9 cellular contexts compared by ENCODE assay signal in the genomic region with DNA sequence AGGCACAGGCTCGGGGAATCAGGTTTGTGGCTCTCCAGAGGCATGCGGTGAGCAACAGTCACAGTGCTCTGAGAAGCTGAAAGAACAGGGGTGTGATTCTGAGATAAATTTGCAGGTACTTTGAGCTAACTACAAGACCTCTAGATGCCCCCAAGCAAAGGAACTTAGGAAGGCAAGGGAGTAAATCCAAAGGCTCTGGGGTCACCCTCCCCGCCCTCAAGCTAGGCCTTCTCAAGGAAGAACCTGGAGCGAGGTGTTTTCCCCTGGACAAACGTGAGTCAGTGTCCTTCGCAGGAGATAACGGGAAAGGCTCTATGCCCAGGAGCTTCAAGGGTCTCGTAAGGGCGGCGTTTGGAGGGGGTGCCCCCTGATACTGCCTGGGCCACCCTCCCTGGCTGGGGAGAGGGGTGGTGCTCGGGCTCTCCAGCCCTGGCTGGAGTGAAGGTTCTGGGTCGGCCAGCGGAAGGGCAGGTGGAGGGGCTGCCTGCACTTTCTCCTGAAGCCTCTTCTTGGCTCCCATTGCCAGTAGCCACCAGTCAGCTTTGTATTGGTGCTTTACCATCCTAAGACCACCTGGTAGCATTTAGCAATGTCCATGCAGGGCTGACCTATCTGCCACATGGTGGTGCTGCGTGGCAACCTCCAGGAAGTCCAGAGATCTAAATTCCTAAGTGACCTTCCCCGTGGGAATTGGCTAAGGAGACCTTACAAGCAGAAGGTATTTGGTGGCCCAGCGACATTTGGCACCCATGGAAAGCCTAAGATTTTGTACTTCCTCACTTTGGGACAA. TPM values are rescaled to one million over a fixed set of nuclear protein-coding genes. Genes with fewer than 3 reads are reported as not detected.
DNase-seq lines count a peak whose midpoint lies in the region; ATAC-seq, FAIRE-seq and TF ChIP-seq lines count a peak whose summit lies in the region.
"Had no signal": no experiment of that assay in that cellular context is flagged by ENCODE, and none has a peak within 500 bp of the region (broad histone marks: within the 10 kb centered on the region; RNA-seq: fewer than 3 reads in every experiment).

No MANE protein-coding gene starts in this region.

- H3K9me3 ChIP-seq in DND-41 (ENCODE audit: insufficient read depth, low read length, severe bottlenecking) (no peaks in the 10 kb centered on the region), Loucy (ENCODE audit: insufficient read depth, low read depth, low read length) (no peaks in the 10 kb centered on the region)
- H3K9me3 ChIP-seq: stomach had no signal

- H3K27ac ChIP-seq in DND-41 (ENCODE audit: low read length): no peak overlapping the region
- H3K27ac ChIP-seq: stomach had no signal

- no peaks in the 10 kb centered on the region for H3K36me3 Mint-ChIP-seq in activated CD4-positive, alpha-beta T cell treated with anti-CD3 and anti-CD28 coated beads, Interleukin-2, amount 10 ng/mL, durations not matched to agents 24 days and 14 days (ENCODE audit: low read depth)

- H3K4me1 ChIP-seq in DND-41 (ENCODE audit: insufficient read depth, low read length): no peaks in the 10 kb centered on the region
- no peaks in the 10 kb centered on the region for H3K4me1 ChIP-seq in Loucy (ENCODE audit: insufficient read depth, low read length, poor library complexity, severe bottlenecking)

- no peak for ATAC-seq in DND-41 (ENCODE audit: insufficient read depth, low read depth)

- intact Hi-C loops in activated CD4-positive, alpha-beta T cell treated with anti-CD3 and anti-CD28 coated beads, Interleukin-2, amount 10 ng/mL, durations not matched to agents 24 days and 14 days (cut with micrococcal nuclease): no loop called here

- FAIRE-seq in bronchial epithelial cell (lab: Jason Lieb, UNC) (no peak), frontal cortex (lab: Jason Lieb, UNC) (no peak)

- H3K79me2 ChIP-seq in DND-41 (ENCODE audit: insufficient read depth, low read length): no peaks in the 10 kb centered on the region
- no peaks in the 10 kb centered on the region for H3K79me2 ChIP-seq in Loucy (ENCODE audit: insufficient read depth, low read length)

- no peaks in the 10 kb centered on the region for H3K4me1 Mint-ChIP-seq in activated CD4-positive, alpha-beta T cell treated with anti-CD3 and anti-CD28 coated beads, Interleukin-2, amount 10 ng/mL, durations not matched to agents 24 days and 14 days

- H3F3A ChIP-seq in Loucy (ENCODE audit: low read depth): no peaks in the 10 kb centered on the region

- TF ChIP-seq CTCF in DND-41 (IDR thresholded peaks at IDR 0.05; ENCODE audit: borderline replicate concordance, extremely low read depth, low read length, poor library complexity, severe bottlenecking) (peak; percentile 9), Loucy (conservative IDR thresholded peaks at IDR 0.05; ENCODE audit: low read length) (peak; percentile 53), bronchial epithelial cell (IDR thresholded peaks at IDR 0.05; ENCODE audit: insufficient read depth, low read length, severe bottlenecking) (peak; percentile 38)

- H3K36me3 ChIP-seq in DND-41 (ENCODE audit: insufficient read depth, low read length) (peaks cover 13% of the 10 kb centered on the region; the same call in 1 of the 2 replicates), Loucy (ENCODE audit: insufficient read depth, low read length) (no peaks in the 10 kb centered on the region), bronchial epithelial cell (ENCODE audit: control insufficient read depth, insufficient read depth, low read length) (peaks cover 1% of the 10 kb centered on the region)

- no peak overlapping the region for H2AFZ ChIP-seq in DND-41 (ENCODE audit: low read depth, low read length)
- no peak overlapping the region for H2AFZ ChIP-seq in Loucy (ENCODE audit: low read length)

- no peaks in the 10 kb centered on the region for H4K20me1 ChIP-seq in DND-41 (ENCODE audit: insufficient read depth, low read length)
- no peaks in the 10 kb centered on the region for H4K20me1 ChIP-seq in Loucy (ENCODE audit: insufficient read depth, low read length, poor library complexity, severe bottlenecking)

- no peak overlapping the region for H3K4me3 Mint-ChIP-seq in activated CD4-positive, alpha-beta T cell treated with anti-CD3 and anti-CD28 coated beads, Interleukin-2, amount 10 ng/mL, durations not matched to agents 24 days and 14 days

- DNase-seq in DND-41 (no peak), bronchial epithelial cell (ENCODE audit: low read depth) (peak; percentile 17), lung microvascular endothelial cell (ENCODE audit: low read depth in 2 of 2) (peak; percentile 27 to 38), C1 segment of cervical spinal cord (lab: John Stamatoyannopoulos, UW) (no peak), frontal cortex (ENCODE audit: low spot score in 2 of 2) (no peak), A172 (ENCODE audit: low spot score) (no peak)
- DNase-seq in activated CD4-positive, alpha-beta T cell treated with anti-CD3 and anti-CD28 coated beads, Interleukin-2, amount 10 ng/mL, durations not matched to agents 24 days and 14 days: no peak
- DNase-seq: stomach had no signal

- no peak overlapping the region for H3K27ac Mint-ChIP-seq in activated CD4-positive, alpha-beta T cell treated with anti-CD3 and anti-CD28 coated beads, Interleukin-2, amount 10 ng/mL, durations not matched to agents 24 days and 14 days

- H3K27me3 Mint-ChIP-seq in activated CD4-positive, alpha-beta T cell treated with anti-CD3 and anti-CD28 coated beads, Interleukin-2, amount 10 ng/mL, durations not matched to agents 24 days and 14 days: peaks cover 2% of the 10 kb centered on the region

- H3K4me2 ChIP-seq in DND-41 (ENCODE audit: insufficient read depth, low read length) (no peak overlapping the region), Loucy (ENCODE audit: low read depth, low read length, poor library complexity, severe bottlenecking) (no peak overlapping the region)

- no peaks in the 10 kb centered on the region for H3K9me2 ChIP-seq in Loucy (replicated peaks; ENCODE audit: low read depth, low read length)

- H3K4me3 ChIP-seq in DND-41 (ENCODE audit: low read depth in 1 of 2, low read length in 2 of 2): no peak overlapping the region
- H3K4me3 ChIP-seq in Loucy (ENCODE audit: low read length, poor library complexity, severe bottlenecking): no peak overlapping the region
- no peak overlapping the region for H3K4me3 ChIP-seq in bronchial epithelial cell (ENCODE audit: low read depth, low read length)
- H3K4me3 ChIP-seq: stomach had no signal

- no peak overlapping the region for H3K9ac ChIP-seq in DND-41 (ENCODE audit: low read depth, low read length)
- H3K9ac ChIP-seq in Loucy (ENCODE audit: low read depth, low read length, poor library complexity, severe bottlenecking): no peak overlapping the region

- no peaks in the 10 kb centered on the region for H3K9me3 Mint-ChIP-seq in activated CD4-positive, alpha-beta T cell treated with anti-CD3 and anti-CD28 coated beads, Interleukin-2, amount 10 ng/mL, durations not matched to agents 24 days and 14 days

- no peaks in the 10 kb centered on the region for H3K27me3 ChIP-seq in DND-41 (ENCODE audit: insufficient read depth, low read length, poor library complexity)
- no peaks in the 10 kb centered on the region for H3K27me3 ChIP-seq in Loucy (ENCODE audit: insufficient read depth, low read length, poor library complexity, severe bottlenecking)
- H3K27me3 ChIP-seq in bronchial epithelial cell (ENCODE audit: control insufficient read depth, insufficient read depth, low read length): no peaks in the 10 kb centered on the region
- H3K27me3 ChIP-seq: stomach had no signal

RNA-seq across cellular contexts. Expression of a gene that starts 44.0 kb away (rescaled TPM):
- 7.4 and 8.2 TPM in 2 replicates for total RNA-seq in bronchial epithelial cell
- total RNA-seq in lung microvascular endothelial cell: 9.5 and 11.6 TPM in 2 replicates
- total RNA-seq in frontal cortex: 76.2 TPM
- 26.0 and 26.1 TPM in 2 replicates for total RNA-seq in A172 (2014; rRNA removed; shearing (Covaris generic))
- total RNA-seq in activated CD4-positive, alpha-beta T cell treated with anti-CD3 and anti-CD28 coated beads, Interleukin-2, amount 10 ng/mL, durations not matched to agents 24 days and 14 days: 0.51 and 0.85 TPM in 2 replicates

Comparison
In these comparisons a context has a peak if more than half of its experiments do, and no peak if none do; other contexts are left out.
1. DNase-seq: peak in bronchial epithelial cell (single experiment) and lung microvascular endothelial cell (2 of 2); none in DND-41 (single experiment), C1 segment of cervical spinal cord (0 of 14), frontal cortex (0 of 2), A172 (single experiment) and activated CD4-positive, alpha-beta T cell treated with anti-CD3 and anti-CD28 coated beads, Interleukin-2, amount 10 ng/mL, durations not matched to agents 24 days and 14 days (single experiment).
2. Peak in every context shown above with its lines, with median percentiles within 50 percentile points of each other: CTCF ChIP-seq.